Comparison of ENCODE assay signal across 24 cellular contexts in the genomic region with DNA sequence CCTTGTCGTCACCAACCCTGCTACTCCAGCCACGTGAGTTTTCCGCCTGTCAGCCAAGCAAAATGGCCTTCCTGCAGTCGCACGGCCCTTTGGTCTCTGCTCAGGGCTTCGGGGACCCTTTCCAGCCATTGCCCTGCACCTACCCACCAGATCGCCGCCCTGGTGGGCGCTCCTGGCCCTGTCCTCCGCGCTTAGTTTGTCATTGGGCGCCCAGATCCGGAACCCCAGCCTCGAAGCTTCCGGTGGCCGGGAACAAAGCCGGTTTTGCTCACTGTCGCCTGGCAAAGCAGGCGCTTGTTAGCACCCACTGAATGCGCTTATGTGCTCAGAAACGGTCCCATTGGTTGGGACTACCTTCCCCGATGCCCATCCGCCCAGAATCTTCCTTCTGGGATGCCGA. TPM values are rescaled to one million over a fixed set of nuclear protein-coding genes. Genes with fewer than 3 reads are reported as not detected.
DNase-seq lines count a peak whose midpoint lies in the region; ATAC-seq and TF ChIP-seq lines count a peak whose summit lies in the region.
"Had no signal": no experiment of that assay in that cellular context is flagged by ENCODE, and none has a peak within 500 bp of the region (broad histone marks: within the 10 kb centered on the region; RNA-seq: fewer than 3 reads in every experiment).

No MANE protein-coding gene starts in this region.

- peak overlapping the region; percentile 59 for H3K27ac Mint-ChIP-seq in dendritic cell treated with granulocyte-macrophage colony-stimulating factor and Interleukin-4, amounts not matched to agents 40 ng/mL and 50 ng/mL, for 4 days
- no peak overlapping the region for H3K27ac Mint-ChIP-seq in HFFc6

- no peak overlapping the region for H3K4me2 ChIP-seq in parathyroid adenoma (ENCODE audit: low read length)

- intact Hi-C loops in dendritic cell treated with granulocyte-macrophage colony-stimulating factor and Interleukin-4, amounts not matched to agents 40 ng/mL and 50 ng/mL, for 4 days (cut with micrococcal nuclease): no loop called here
- intact Hi-C loops in body of pancreas (cut with DNase I): no loop called here

- H3K4me1 ChIP-seq in parathyroid adenoma: no peaks in the 10 kb centered on the region
- H3K4me1 ChIP-seq in body of pancreas: no peaks in the 10 kb centered on the region
- H3K4me1 ChIP-seq: Caco-2, esophagus squamous epithelium, thyroid gland had no signal

- peaks cover 35% of the 10 kb centered on the region for H3K4me1 Mint-ChIP-seq in dendritic cell treated with granulocyte-macrophage colony-stimulating factor and Interleukin-4, amounts not matched to agents 40 ng/mL and 50 ng/mL, for 4 days (ENCODE audit: low read depth)
- peaks cover 9% of the 10 kb centered on the region; the same call in 1 of the 2 replicates for H3K4me1 Mint-ChIP-seq in HFFc6 (ENCODE audit: low read depth)

- WGBS in body of pancreas, 2 donors: 64 to 73% methylated on average over 24 of the region's 24 CpGs

- peak overlapping the region; percentile 77 for H3K4me3 Mint-ChIP-seq in dendritic cell treated with granulocyte-macrophage colony-stimulating factor and Interleukin-4, amounts not matched to agents 40 ng/mL and 50 ng/mL, for 4 days
- H3K4me3 Mint-ChIP-seq in HFFc6: no peak overlapping the region

- no peak for ATAC-seq in body of pancreas
- ATAC-seq: activated CD4-positive, CD25-positive, alpha-beta regulatory T cell treated with anti-CD3 and anti-CD28 coated beads, Interleukin-2, amount 50 U/mL, for 24 hours; left lobe of liver; mucosa of descending colon had no signal

- H3K9me3 Mint-ChIP-seq in dendritic cell treated with granulocyte-macrophage colony-stimulating factor and Interleukin-4, amounts not matched to agents 40 ng/mL and 50 ng/mL, for 4 days: no peaks in the 10 kb centered on the region
- no peaks in the 10 kb centered on the region for H3K9me3 Mint-ChIP-seq in HFFc6

- H3K36me3 Mint-ChIP-seq in dendritic cell treated with granulocyte-macrophage colony-stimulating factor and Interleukin-4, amounts not matched to agents 40 ng/mL and 50 ng/mL, for 4 days (ENCODE audit: low read depth): peaks cover 17% of the 10 kb centered on the region
- no peaks in the 10 kb centered on the region for H3K36me3 Mint-ChIP-seq in HFFc6 (ENCODE audit: low read depth)

- H3K27me3 Mint-ChIP-seq in dendritic cell treated with granulocyte-macrophage colony-stimulating factor and Interleukin-4, amounts not matched to agents 40 ng/mL and 50 ng/mL, for 4 days: peaks cover 21% of the 10 kb centered on the region
- peaks cover 2% of the 10 kb centered on the region for H3K27me3 Mint-ChIP-seq in HFFc6 (ENCODE audit: insufficient read depth)

- no peak for TF ChIP-seq POLR2A in body of pancreas (IDR thresholded peaks at IDR 0.05)

- no peaks in the 10 kb centered on the region for H3K79me2 ChIP-seq in parathyroid adenoma

- no peak overlapping the region for H3K4me3 ChIP-seq in H7 (ENCODE audit: insufficient read depth, low read depth, low read length)
- no peak overlapping the region for H3K4me3 ChIP-seq in parathyroid adenoma (ENCODE audit: low read depth, low read length)
- H3K4me3 ChIP-seq in body of pancreas: no peak overlapping the region
- H3K4me3 ChIP-seq: mucosa of descending colon, thyroid gland had no signal

- peak; percentile 43 for DNase-seq in H7
- peak; percentile 28 for DNase-seq in RWPE1 (ENCODE audit: low spot score)
- DNase-seq in HFFc6: no peak
- no peak for DNase-seq in CD1c-positive myeloid dendritic cell (ENCODE audit: extremely low spot score)
- no peak for DNase-seq in body of pancreas
- DNase-seq: activated CD8-positive, alpha-beta memory T cell treated with anti-CD3 and anti-CD28 coated beads for 24 hours; amniotic stem cell; Caco-2; caudate nucleus; esophagus squamous epithelium; GOT3; Kasumi-1; mucosa of descending colon; NCI-H1417; NCI-H2171 treated with DMSO at 0.1 percent for 48 hours; NCI-H748 treated with DMSO at 0.1 percent for 48 hours; T1000; thyroid gland had no signal

- POLR2A ChIA-PET in RWPE1 (lab: Yijun Ruan, JAX; ENCODE audit: low non-redundant PET): no interaction called here

- no peaks in the 10 kb centered on the region for H3K36me3 ChIP-seq in H7 (replicated peaks; ENCODE audit: control insufficient read depth, insufficient read depth, low read length)
- H3K36me3 ChIP-seq in parathyroid adenoma (ENCODE audit: control insufficient read depth, insufficient read depth, low read length): no peaks in the 10 kb centered on the region
- no peaks in the 10 kb centered on the region for H3K36me3 ChIP-seq in body of pancreas (replicated peaks in 1 of 2; ENCODE audit: insufficient read depth in 1 of 2, low read depth in 2 of 2)
- H3K36me3 ChIP-seq: esophagus squamous epithelium, neutrophil, thyroid gland had no signal

- H3K27ac ChIP-seq in RWPE1: peak overlapping the region; percentile 94
- no peak overlapping the region for H3K27ac ChIP-seq in parathyroid adenoma
- no peak overlapping the region for H3K27ac ChIP-seq in body of pancreas
- H3K27ac ChIP-seq: esophagus squamous epithelium, neutrophil, thyroid gland had no signal

- H3K9me3 ChIP-seq in parathyroid adenoma (ENCODE audit: control insufficient read depth, low read length) (no peaks in the 10 kb centered on the region), body of pancreas (no peaks in the 10 kb centered on the region)
- H3K9me3 ChIP-seq: Caco-2, esophagus squamous epithelium, mucosa of descending colon, neutrophil, thyroid gland had no signal

- CTCF ChIA-PET in RWPE1 (lab: Yijun Ruan, JAX): interaction anchor here (0.8 to 1.4 kb wide), 2 partner anchors 22 to 30 kb away, joined by 3 to 4 read pairs; no protein-coding TSS in a partner anchor

- H3K27me3 ChIP-seq in H7 (ENCODE audit: control insufficient read depth, insufficient read depth, low read length) (no peaks in the 10 kb centered on the region), parathyroid adenoma (ENCODE audit: control insufficient read depth, insufficient read depth, low read length) (no peaks in the 10 kb centered on the region), body of pancreas (no peaks in the 10 kb centered on the region)
- H3K27me3 ChIP-seq: thyroid gland had no signal

- TF ChIP-seq CTCF in RWPE1 (conservative IDR thresholded peaks at IDR 0.05; ENCODE audit: low read depth) (no peak), parathyroid adenoma (IDR thresholded peaks at IDR 0.05) (no peak), HFFc6 (IDR thresholded peaks at IDR 0.05) (no peak), body of pancreas (IDR thresholded peaks at IDR 0.05) (no peak)

- H2AFZ ChIP-seq in parathyroid adenoma: peak overlapping the region; percentile 22

- H3K9ac ChIP-seq in parathyroid adenoma: no peak overlapping the region

RNA-seq across cellular contexts. Expression of a gene that starts 0.5 kb away (rescaled TPM):
- 0.10 and 0.74 TPM in 2 replicates for total RNA-seq in H7 (2014; rRNA removed; shearing (Covaris generic))
- total RNA-seq in HFFc6 (2021; fragmentation: NEBNext Ultra II Directional; extraction: Animal tissue kit (Norgen Biotek cat#: 25700)): not detected
- not detected for total RNA-seq in body of pancreas
- total RNA-seq: Caco-2, HT1080, left lobe of liver, mucosa of descending colon, thyroid gland had no signal

RNA-seq across cellular contexts. Expression of a gene that starts 23.5 kb away (rescaled TPM):
- 1.4 and 2.0 TPM in 2 replicates for total RNA-seq in H7 (2014; rRNA removed; shearing (Covaris generic))
- total RNA-seq in HFFc6 (2021; fragmentation: NEBNext Ultra II Directional; extraction: Animal tissue kit (Norgen Biotek cat#: 25700)): not detected
- not detected for total RNA-seq in body of pancreas
- total RNA-seq: Caco-2, esophagus squamous epithelium, HT1080, left lobe of liver, mucosa of descending colon, thyroid gland had no signal

RNA-seq across cellular contexts. Expression of a gene that starts 42.8 kb away (rescaled TPM):
- 3.6 and 3.8 TPM in 2 replicates for total RNA-seq in H7 (2014; rRNA removed; shearing (Covaris generic))
- 1 to 10 TPM; 1.4 to 7.5 (median 4.2) TPM for total RNA-seq in HFFc6 (2021; fragmentation: NEBNext Ultra II Directional; extraction: Animal tissue kit (Norgen Biotek cat#: 25700))
- total RNA-seq in body of pancreas: 10 to 100 TPM; 25.4 to 51.7 TPM

RNA-seq across cellular contexts. Expression of a gene that starts 47.4 kb away (rescaled TPM):
- total RNA-seq in H7 (2014; rRNA removed; shearing (Covaris generic)): 21.8 and 23.2 TPM in 2 replicates
- 10 to 100 TPM; 13.5 to 17.9 (median 17.4) TPM for total RNA-seq in HFFc6 (2021; fragmentation: NEBNext Ultra II Directional; extraction: Animal tissue kit (Norgen Biotek cat#: 25700))
- 10 to 100 TPM; 23.7 to 31.9 TPM for total RNA-seq in body of pancreas

Comparison
In these comparisons a context has a peak if more than half of its experiments do, and no peak if none do; other contexts are left out.
1. DNase-seq: peak in H7 (single experiment) and RWPE1 (single experiment); none in HFFc6 (single experiment), CD1c-positive myeloid dendritic cell (single experiment) and body of pancreas (0 of 4).